Comparison of ENCODE assay signal across 28 cellular contexts in genomic region chr2:524442-524841, GRCh38.
DNase-seq lines count a peak whose midpoint lies in the region; ATAC-seq and TF ChIP-seq lines count a peak whose summit lies in the region.
"Had no signal": no experiment of that assay in that cellular context is flagged by ENCODE, and none has a peak within 500 bp of the region (broad histone marks: within the 10 kb centered on the region; RNA-seq: fewer than 3 reads in every experiment).

No MANE protein-coding gene starts in this region.

- H3K4me3 ChIP-seq in MG63 (no peak overlapping the region), lower lobe of right lung (no peak overlapping the region)
- H3K4me3 ChIP-seq: A549, ascending aorta, dorsolateral prefrontal cortex, K562, transverse colon had no signal

- peaks cover 5% of the 10 kb centered on the region for H3K9me3 Mint-ChIP-seq in chondrocyte (ENCODE audit: low read depth)
- H3K9me3 Mint-ChIP-seq in stimulated activated naive B cell treated with anti-CD40 and anti-IgM and Interleukin-4, amounts not matched to agents 10 μg/mL and 1 μg/mL and 100 μg/mL, for 72 hours: no peaks in the 10 kb centered on the region
- H3K9me3 Mint-ChIP-seq: central memory CD8-positive, alpha-beta T cell; stimulated activated naive CD8-positive, alpha-beta T cell treated with anti-CD3 and anti-CD28 coated beads, Interleukin-15, amount 100 ng/mL, for 72 hours had no signal

- H3K27ac Mint-ChIP-seq in chondrocyte (ENCODE audit: unreplicated experiment): no peak overlapping the region
- H3K27ac Mint-ChIP-seq in stimulated activated naive B cell treated with anti-CD40 and anti-IgM and Interleukin-4, amounts not matched to agents 10 μg/mL and 1 μg/mL and 100 μg/mL, for 72 hours: no peak overlapping the region
- H3K27ac Mint-ChIP-seq: activated naive CD8-positive, alpha-beta T cell; stimulated activated naive CD8-positive, alpha-beta T cell treated with anti-CD3 and anti-CD28 coated beads, Interleukin-15, amount 100 ng/mL, for 72 hours had no signal

- no peak overlapping the region for H3K4me3 Mint-ChIP-seq in chondrocyte (ENCODE audit: unreplicated experiment)
- no peak overlapping the region for H3K4me3 Mint-ChIP-seq in stimulated activated naive B cell treated with anti-CD40 and anti-IgM and Interleukin-4, amounts not matched to agents 10 μg/mL and 1 μg/mL and 100 μg/mL, for 72 hours
- H3K4me3 Mint-ChIP-seq: activated naive CD8-positive, alpha-beta T cell; central memory CD8-positive, alpha-beta T cell; neural crest cell; stimulated activated naive CD8-positive, alpha-beta T cell treated with anti-CD3 and anti-CD28 coated beads, Interleukin-15, amount 100 ng/mL, for 72 hours had no signal

- H3K36me3 ChIP-seq in MG63: no peaks in the 10 kb centered on the region
- no peaks in the 10 kb centered on the region for H3K36me3 ChIP-seq in lower lobe of right lung
- H3K36me3 ChIP-seq: ascending aorta, transverse colon had no signal

- no peak overlapping the region for H3K27ac ChIP-seq in lower lobe of right lung
- H3K27ac ChIP-seq: A549, ascending aorta, dorsolateral prefrontal cortex, transverse colon, VCaP had no signal

- intact Hi-C loops in lower lobe of right lung (cut with DNase I): no loop called here

- TF ChIP-seq CTCF in chondrocyte (IDR thresholded peaks at IDR 0.05) (peak; percentile 32), lower lobe of right lung (IDR thresholded peaks at IDR 0.05) (no peak)

- DNase-seq in AG20443 (ENCODE audit: low spot score) (peak; percentile 56), MG63 (peak; percentile 67), chondrocyte (ENCODE audit: low spot score) (no peak), lower lobe of right lung (no peak), NCI-H187 treated with DMSO at 0.1 percent for 48 hours (lab: John Stamatoyannopoulos, UW) (no peak)
- DNase-seq in stimulated activated naive B cell treated with anti-CD40 and anti-IgM and Interleukin-4, amounts not matched to agents 10 μg/mL and 1 μg/mL and 100 μg/mL, for 72 hours: no peak
- DNase-seq: activated CD4-positive, alpha-beta T cell treated with anti-CD3 and anti-CD28 coated beads for 4 hours; activated CD8-positive, alpha-beta memory T cell treated with anti-CD3 and anti-CD28 coated beads for 24 hours; activated effector memory CD4-positive, alpha-beta T cell treated with Interleukin-2 at 50 U/mL for 16 hours; DMS153; dorsolateral prefrontal cortex; HCEC 1CT; head of caudate nucleus; MM.1S; NCI-H2029 treated with DMSO at 0.1 percent for 48 hours; NCI-H2227 treated with DMSO at 0.1 percent for 48 hours; SK-N-SH; stimulated activated naive CD8-positive, alpha-beta T cell treated with anti-CD3 and anti-CD28 coated beads, Interleukin-15, amount 100 ng/mL, for 72 hours; transverse colon had no signal

- H3K36me3 Mint-ChIP-seq in chondrocyte (ENCODE audit: low read depth): no peaks in the 10 kb centered on the region
- no peaks in the 10 kb centered on the region for H3K36me3 Mint-ChIP-seq in stimulated activated naive B cell treated with anti-CD40 and anti-IgM and Interleukin-4, amounts not matched to agents 10 μg/mL and 1 μg/mL and 100 μg/mL, for 72 hours
- H3K36me3 Mint-ChIP-seq: activated naive CD8-positive, alpha-beta T cell had no signal

- H3K4me1 Mint-ChIP-seq in chondrocyte (ENCODE audit: low read depth): peaks cover 24% of the 10 kb centered on the region
- peaks cover 0 to 2% of the 10 kb centered on the region in 2 donors for H3K4me1 Mint-ChIP-seq in stimulated activated naive B cell treated with anti-CD40 and anti-IgM and Interleukin-4, amounts not matched to agents 10 μg/mL and 1 μg/mL and 100 μg/mL, for 72 hours
- H3K4me1 Mint-ChIP-seq: central memory CD8-positive, alpha-beta T cell; stimulated activated naive CD8-positive, alpha-beta T cell treated with anti-CD3 and anti-CD28 coated beads, Interleukin-15, amount 100 ng/mL, for 72 hours had no signal

- H3K4me1 ChIP-seq in lower lobe of right lung: no peaks in the 10 kb centered on the region
- H3K4me1 ChIP-seq: A549, ascending aorta, transverse colon had no signal

- no peaks in the 10 kb centered on the region for H3K27me3 ChIP-seq in MG63
- peaks cover 5% of the 10 kb centered on the region for H3K27me3 ChIP-seq in lower lobe of right lung (ENCODE audit: low read depth)
- H3K27me3 ChIP-seq: ascending aorta, transverse colon had no signal

- ATAC-seq in lower lobe of right lung (peak; percentile 29 to 37), GM21447 (IDR thresholded peaks at IDR 0.05; ENCODE audit: unreplicated experiment) (no peak), GM19328 (IDR thresholded peaks at IDR 0.05; ENCODE audit: unreplicated experiment) (no peak)
- ATAC-seq in stimulated activated naive B cell treated with anti-CD40 and anti-IgM and Interleukin-4, amounts not matched to agents 10 μg/mL and 1 μg/mL and 100 μg/mL, for 72 hours (replicated peaks): no peak
- ATAC-seq: A549; K562; stimulated activated naive CD8-positive, alpha-beta T cell treated with anti-CD3 and anti-CD28 coated beads, Interleukin-15, amount 100 ng/mL, for 72 hours had no signal

- H3K9me3 ChIP-seq in MG63: no peaks in the 10 kb centered on the region
- H3K9me3 ChIP-seq in lower lobe of right lung: no peaks in the 10 kb centered on the region
- H3K9me3 ChIP-seq: ascending aorta had no signal

- no peaks in the 10 kb centered on the region for H3K27me3 Mint-ChIP-seq in chondrocyte (ENCODE audit: low read depth)
- H3K27me3 Mint-ChIP-seq in stimulated activated naive B cell treated with anti-CD40 and anti-IgM and Interleukin-4, amounts not matched to agents 10 μg/mL and 1 μg/mL and 100 μg/mL, for 72 hours: peaks cover 9 to 12% of the 10 kb centered on the region in 2 donors

Comparison
In these comparisons a context has a peak if more than half of its experiments do, and no peak if none do; other contexts are left out.
1. DNase-seq: peak in AG20443 (single experiment) and MG63 (single experiment); none in chondrocyte (single experiment), lower lobe of right lung (single experiment), NCI-H187 treated with DMSO at 0.1 percent for 48 hours (single experiment) and stimulated activated naive B cell treated with anti-CD40 and anti-IgM and Interleukin-4, amounts not matched to agents 10 μg/mL and 1 μg/mL and 100 μg/mL, for 72 hours (single experiment).
2. ATAC-seq: peak in lower lobe of right lung (2 of 2); none in GM21447 (single experiment), GM19328 (single experiment) and stimulated activated naive B cell treated with anti-CD40 and anti-IgM and Interleukin-4, amounts not matched to agents 10 μg/mL and 1 μg/mL and 100 μg/mL, for 72 hours (0 of 2).